Comparison of ENCODE assay signal across 20 cellular contexts in genomic region chrX:79159800-79160199, GRCh38. TPM values are rescaled to one million over a fixed set of nuclear protein-coding genes. Genes with fewer than 3 reads are reported as not detected.
DNase-seq lines count a peak whose midpoint lies in the region; ATAC-seq, FAIRE-seq and TF ChIP-seq lines count a peak whose summit lies in the region.
"Had no signal": no experiment of that assay in that cellular context is flagged by ENCODE, and none has a peak within 500 bp of the region (broad histone marks: within the 10 kb centered on the region; RNA-seq: fewer than 3 reads in every experiment).

No MANE protein-coding gene starts in this region.

- peaks cover 0 to 7% (median 0%) of the 10 kb centered on the region in 3 experiments for H3K36me3 ChIP-seq in naive thymus-derived CD4-positive, alpha-beta T cell (ENCODE audit: control insufficient read depth in 2 of 3, insufficient read depth in 3 of 3, low read length in 3 of 3)
- H3K36me3 ChIP-seq: upper lobe of right lung had no signal

- peak overlapping the region; percentile 76 for H3K27ac ChIP-seq in naive thymus-derived CD4-positive, alpha-beta T cell (ENCODE audit: low read depth, low read length)
- H3K27ac ChIP-seq: C4-2B, coronary artery, hepatocyte, upper lobe of right lung had no signal

- DNase-seq in activated CD4-positive, alpha-beta T cell treated with anti-CD3 and anti-CD28 coated beads for 36 hours = no peak
- DNase-seq in activated CD4-positive, alpha-beta T cell treated with anti-CD3 and anti-CD28 coated beads, Interleukin-2, amount 50 U/mL, for 48 hours = no peak
- DNase-seq in activated CD4-positive, alpha-beta memory T cell treated with anti-CD3 and anti-CD28 coated beads for 36 hours = no peak
- DNase-seq in naive thymus-derived CD4-positive, alpha-beta T cell = no peak
- DNase-seq in HFFc6 (no peak), RCC 7860 (ENCODE audit: low spot score) (no peak)
- no peak for DNase-seq in stimulated activated CD8-positive, alpha-beta memory T cell treated with anti-CD3 and anti-CD28 coated beads, Interleukin-4, amount 100 ng/mL, for 48 hours
- DNase-seq: 8988T; DMS79 treated with DMSO at 0.1 percent for 48 hours; NCI-H2029 treated with DMSO at 0.1 percent for 48 hours; NCI-H510A; SHP77; stimulated activated naive CD4-positive, alpha-beta T cell treated with Interleukin-2 at 50 U/mL for 16 hours; upper lobe of right lung had no signal

- POLR2A ChIA-PET in activated CD4-positive, alpha-beta T cell treated with anti-CD3 and anti-CD28 coated beads for 36 hours (lab: Charles Lee) = no interaction called here
- POLR2A ChIA-PET in activated CD4-positive, alpha-beta memory T cell treated with anti-CD3 and anti-CD28 coated beads for 36 hours (lab: Charles Lee) = interaction anchor here (1.0 to 1.3 kb wide), 3 partner anchors 18 to 207 kb away, joined by 3 to 6 read pairs (median 4); partner anchors contain the start of gene ITM2A
- POLR2A ChIA-PET in naive thymus-derived CD4-positive, alpha-beta T cell (lab: Charles Lee) = interaction anchor here (0.5 to 4.0 kb wide), 6 partner anchors 8 to 206 kb away, joined by 3 to 25 read pairs (median 5); partner anchors contain the start of gene GPR174

- H3K4me3 ChIP-seq in naive thymus-derived CD4-positive, alpha-beta T cell (ENCODE audit: low read length) = no peak overlapping the region
- H3K4me3 ChIP-seq: coronary artery, hepatocyte, upper lobe of right lung had no signal

- intact Hi-C loops in activated CD4-positive, alpha-beta T cell treated with anti-CD3 and anti-CD28 coated beads for 36 hours (cut with DNase I, micrococcal nuclease) = loop anchor here (2.0 to 10.0 kb wide), 10 partner anchors 13 to 1255 kb away; partner anchors contain the start of genes ITM2A (in 1 of the 2), P2RY10 (in 1 of the 2) and PGK1 (in 1 of the 2)
- intact Hi-C loops in activated CD4-positive, alpha-beta memory T cell treated with anti-CD3 and anti-CD28 coated beads for 36 hours (cut with micrococcal nuclease) = loop anchor here (2.0 to 10.0 kb wide), 5 partner anchors 99 to 1055 kb away; partner anchors contain the start of genes CYSLTR1, ITM2A and PGK1
- intact Hi-C loops in naive thymus-derived CD4-positive, alpha-beta T cell (cut with micrococcal nuclease) = loop anchor here (2.0 to 10.0 kb wide), 11 partner anchors 13 to 1262 kb away; partner anchors contain the start of genes COX7B (in 1 of the 2), CYSLTR1 (in 1 of the 2), ITM2A (in 1 of the 2) and MAGT1 (in 1 of the 2)

- H3K36me3 Mint-ChIP-seq in activated CD4-positive, alpha-beta T cell treated with anti-CD3 and anti-CD28 coated beads for 36 hours (ENCODE audit: low read depth) = peaks cover 18% of the 10 kb centered on the region
- H3K36me3 Mint-ChIP-seq in activated CD4-positive, alpha-beta memory T cell treated with anti-CD3 and anti-CD28 coated beads for 36 hours = peaks cover 29% of the 10 kb centered on the region
- peaks cover 4 to 43% (median 7%) of the 10 kb centered on the region in 5 donors for H3K36me3 Mint-ChIP-seq in naive thymus-derived CD4-positive, alpha-beta T cell
- H3K36me3 Mint-ChIP-seq in HFFc6 (ENCODE audit: low read depth) = no peaks in the 10 kb centered on the region
- H3K36me3 Mint-ChIP-seq: mesothelial cell of epicardium had no signal

- peaks cover 45 to 48% of the 10 kb centered on the region in 2 donors for H3K4me1 ChIP-seq in naive thymus-derived CD4-positive, alpha-beta T cell (ENCODE audit: control insufficient read depth in 2 of 2, insufficient read depth in 2 of 2, low read length in 2 of 2)
- H3K4me1 ChIP-seq: upper lobe of right lung had no signal

- H3K4me3 Mint-ChIP-seq in activated CD4-positive, alpha-beta T cell treated with anti-CD3 and anti-CD28 coated beads for 36 hours = no peak overlapping the region
- peak overlapping the region; percentile 12 for H3K4me3 Mint-ChIP-seq in activated CD4-positive, alpha-beta memory T cell treated with anti-CD3 and anti-CD28 coated beads for 36 hours
- H3K4me3 Mint-ChIP-seq in naive thymus-derived CD4-positive, alpha-beta T cell = peak overlapping the region in 7 of 10 donors; percentile 12 to 87 (median 53)
- H3K4me3 Mint-ChIP-seq in HFFc6 = no peak overlapping the region
- H3K4me3 Mint-ChIP-seq: mesothelial cell of epicardium had no signal

- ATAC-seq in activated CD4-positive, alpha-beta T cell treated with anti-CD3 and anti-CD28 coated beads for 36 hours = peak; percentile 34
- ATAC-seq in GM18868 (IDR thresholded peaks at IDR 0.05; ENCODE audit: unreplicated experiment) = peak; percentile 53
- ATAC-seq in naive thymus-derived CD4-positive, alpha-beta T cell = no peak
- ATAC-seq: upper lobe of right lung had no signal

- H3K27ac Mint-ChIP-seq in activated CD4-positive, alpha-beta T cell treated with anti-CD3 and anti-CD28 coated beads for 36 hours = peak overlapping the region; percentile 77
- H3K27ac Mint-ChIP-seq in activated CD4-positive, alpha-beta memory T cell treated with anti-CD3 and anti-CD28 coated beads for 36 hours = peak overlapping the region; percentile 92
- H3K27ac Mint-ChIP-seq in naive thymus-derived CD4-positive, alpha-beta T cell = peak overlapping the region; percentile 32 to 99 (median 87)
- H3K27ac Mint-ChIP-seq in HFFc6 = no peak overlapping the region
- H3K27ac Mint-ChIP-seq: mesothelial cell of epicardium had no signal

- H3K9me3 Mint-ChIP-seq in activated CD4-positive, alpha-beta T cell treated with anti-CD3 and anti-CD28 coated beads for 36 hours (ENCODE audit: low read depth) = no peaks in the 10 kb centered on the region
- H3K9me3 Mint-ChIP-seq in activated CD4-positive, alpha-beta memory T cell treated with anti-CD3 and anti-CD28 coated beads for 36 hours = no peaks in the 10 kb centered on the region
- H3K9me3 Mint-ChIP-seq in naive thymus-derived CD4-positive, alpha-beta T cell = peaks cover 0 to 2% (median 0%) of the 10 kb centered on the region in 11 donors
- H3K9me3 Mint-ChIP-seq in HFFc6 = no peaks in the 10 kb centered on the region
- H3K9me3 Mint-ChIP-seq: IgD-negative memory B cell had no signal

- H3K9me3 ChIP-seq in naive thymus-derived CD4-positive, alpha-beta T cell (ENCODE audit: control insufficient read depth in 2 of 3, low read length in 3 of 3) = no peaks in the 10 kb centered on the region
- H3K9me3 ChIP-seq: upper lobe of right lung had no signal

- H3K27me3 ChIP-seq in naive thymus-derived CD4-positive, alpha-beta T cell (ENCODE audit: control insufficient read depth in 2 of 2, insufficient read depth in 2 of 2, low read length in 2 of 2) = no peaks in the 10 kb centered on the region
- H3K27me3 ChIP-seq: hepatocyte, upper lobe of right lung had no signal

- CTCF ChIA-PET in activated CD4-positive, alpha-beta T cell treated with anti-CD3 and anti-CD28 coated beads for 36 hours (lab: Charles Lee) = interaction anchor here (0.7 to 1.3 kb wide), 2 partner anchors 99 to 605 kb away, joined by 3 to 4 read pairs; no protein-coding TSS in a partner anchor
- CTCF ChIA-PET in activated CD4-positive, alpha-beta memory T cell treated with anti-CD3 and anti-CD28 coated beads for 36 hours (lab: Charles Lee) = interaction anchor here (1.3 kb wide), 2 partner anchors 12 to 110 kb away, joined by 3 read pairs; no protein-coding TSS in a partner anchor
- CTCF ChIA-PET in naive thymus-derived CD4-positive, alpha-beta T cell (lab: Charles Lee) = interaction anchor here (1.3 kb wide), 1 partner anchor 110 kb away, joined by 4 read pairs; no protein-coding TSS in a partner anchor

- no peaks in the 10 kb centered on the region for H3K27me3 Mint-ChIP-seq in activated CD4-positive, alpha-beta T cell treated with anti-CD3 and anti-CD28 coated beads for 36 hours
- H3K27me3 Mint-ChIP-seq in activated CD4-positive, alpha-beta memory T cell treated with anti-CD3 and anti-CD28 coated beads for 36 hours = no peaks in the 10 kb centered on the region
- no peaks in the 10 kb centered on the region for H3K27me3 Mint-ChIP-seq in naive thymus-derived CD4-positive, alpha-beta T cell
- H3K27me3 Mint-ChIP-seq in HFFc6 (ENCODE audit: insufficient read depth) = no peaks in the 10 kb centered on the region

- no peak for TF ChIP-seq CTCF in HFFc6 (IDR thresholded peaks at IDR 0.05)

- peaks cover 74% of the 10 kb centered on the region for H3K4me1 Mint-ChIP-seq in activated CD4-positive, alpha-beta T cell treated with anti-CD3 and anti-CD28 coated beads for 36 hours
- peaks cover 63% of the 10 kb centered on the region for H3K4me1 Mint-ChIP-seq in activated CD4-positive, alpha-beta memory T cell treated with anti-CD3 and anti-CD28 coated beads for 36 hours (ENCODE audit: low read depth)
- H3K4me1 Mint-ChIP-seq in naive thymus-derived CD4-positive, alpha-beta T cell = peaks cover 23 to 84% (median 73%) of the 10 kb centered on the region in 7 donors
- no peaks in the 10 kb centered on the region for H3K4me1 Mint-ChIP-seq in HFFc6 (ENCODE audit: low read depth)
- H3K4me1 Mint-ChIP-seq: mesothelial cell of epicardium had no signal

- FAIRE-seq in RCC 7860 (lab: Jason Lieb, UNC) = no peak

RNA-seq across cellular contexts. Expression of gene GPR174, which starts 15.3 kb away (rescaled TPM):
- total RNA-seq in activated CD4-positive, alpha-beta T cell treated with anti-CD3 and anti-CD28 coated beads for 36 hours = 1 to 10 TPM; 8.5 to 9.9 TPM
- 10 to 100 TPM; 14.7 to 14.8 TPM for total RNA-seq in activated CD4-positive, alpha-beta memory T cell treated with anti-CD3 and anti-CD28 coated beads for 36 hours
- 10 to 100 TPM; 34.5 to 77.7 (median 39.9) TPM for total RNA-seq in naive thymus-derived CD4-positive, alpha-beta T cell
- polyA plus RNA-seq in naive thymus-derived CD4-positive, alpha-beta T cell = 1 to 10 TPM; 6.6 to 8.5 TPM
- total RNA-seq in HFFc6 (2021; fragmentation: NEBNext Ultra II Directional; extraction: Animal tissue kit (Norgen Biotek cat#: 25700)) = not detected
- total RNA-seq: hepatocyte, mesothelial cell of epicardium had no signal
- polyA plus RNA-seq: hepatocyte had no signal

Comparison
In these comparisons a context has a peak if more than half of its experiments do, and no peak if none do; other contexts are left out.
1. H3K4me3 Mint-ChIP-seq: peak in activated CD4-positive, alpha-beta memory T cell treated with anti-CD3 and anti-CD28 coated beads for 36 hours (single experiment) and naive thymus-derived CD4-positive, alpha-beta T cell (7 of 10); none in activated CD4-positive, alpha-beta T cell treated with anti-CD3 and anti-CD28 coated beads for 36 hours (single experiment) and HFFc6 (single experiment).
2. RNA of gene GPR174, which starts 15.3 kb away (total RNA-seq): 34.5 to 77.7 TPM in naive thymus-derived CD4-positive, alpha-beta T cell, 14.7 to 14.8 TPM in activated CD4-positive, alpha-beta memory T cell treated with anti-CD3 and anti-CD28 coated beads for 36 hours and 8.5 to 9.9 TPM in activated CD4-positive, alpha-beta T cell treated with anti-CD3 and anti-CD28 coated beads for 36 hours; not detected in HFFc6; every median in the first group is over 4 times any median in the second.